Comparison of ENCODE assay signal across 1 cellular context in the genomic region with DNA sequence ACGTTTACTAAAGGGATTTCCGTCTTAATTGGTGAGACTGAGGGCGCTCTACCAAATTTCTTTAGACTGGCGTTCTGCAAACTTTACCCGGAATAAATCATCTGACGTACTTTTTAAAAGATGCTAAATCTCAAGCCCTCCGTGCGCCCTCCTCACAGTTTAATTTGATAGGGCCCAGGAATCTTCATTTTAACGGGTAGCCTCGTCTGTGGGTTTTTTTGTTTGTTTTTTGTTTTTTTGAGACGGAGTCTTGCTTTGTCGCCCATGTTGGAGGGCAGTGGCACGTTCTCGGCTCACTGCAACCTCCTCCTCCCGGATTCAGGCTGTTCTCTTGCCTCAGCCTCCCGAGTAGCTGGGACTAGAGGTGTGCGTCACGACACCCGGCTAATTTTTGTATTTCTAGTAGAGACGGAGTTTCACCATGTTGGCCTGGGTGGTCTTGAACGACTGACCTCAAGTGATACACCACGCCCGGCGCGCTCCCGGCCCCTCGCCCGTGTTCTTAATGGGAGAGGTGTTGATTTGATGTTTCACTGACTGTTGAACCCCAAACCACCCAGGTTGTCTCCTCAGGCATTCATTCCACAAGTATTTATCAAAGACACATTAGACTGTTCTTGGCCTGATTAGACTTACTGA.
TF ChIP-seq lines count a peak whose summit lies in the region.

No MANE protein-coding gene starts in this region.

TF ChIP-seq in K562, 482 proteins besides CTCF, POLR2A, EP300 and RAD21:
- TF ChIP-seq TEAD1 (CRISPR knock-in tag; IDR thresholded peaks at IDR 0.05) = 0 out of 4 replicates have a peak, but pooled peaks of 1 of the 2 experiments have one; percentile 8
- 0 out of 2 replicates have a peak, but pooled peaks have one; percentile 12 for TF ChIP-seq GTF2E2 (tag; IDR thresholded peaks at IDR 0.05)
- TF ChIP-seq FOXJ2 (tag; IDR thresholded peaks at IDR 0.05) = 0 out of 2 replicates have a peak, but pooled peaks have one; percentile 25
- no peak for TF ChIP-seq ZNF77 (CRISPR knock-in tag; IDR thresholded peaks at IDR 0.05)
- 0 out of 2 replicates have a peak, but pooled peaks have one; percentile 41 for TF ChIP-seq HMGXB4 (CRISPR knock-in tag; IDR thresholded peaks at IDR 0.05)
- TF ChIP-seq, protein P1, sequence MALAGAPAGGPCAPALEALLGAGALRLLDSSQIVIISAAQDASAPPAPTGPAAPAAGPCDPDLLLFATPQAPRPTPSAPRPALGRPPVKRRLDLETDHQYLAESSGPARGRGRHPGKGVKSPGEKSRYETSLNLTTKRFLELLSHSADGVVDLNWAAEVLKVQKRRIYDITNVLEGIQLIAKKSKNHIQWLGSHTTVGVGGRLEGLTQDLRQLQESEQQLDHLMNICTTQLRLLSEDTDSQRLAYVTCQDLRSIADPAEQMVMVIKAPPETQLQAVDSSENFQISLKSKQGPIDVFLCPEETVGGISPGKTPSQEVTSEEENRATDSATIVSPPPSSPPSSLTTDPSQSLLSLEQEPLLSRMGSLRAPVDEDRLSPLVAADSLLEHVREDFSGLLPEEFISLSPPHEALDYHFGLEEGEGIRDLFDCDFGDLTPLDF (CRISPR knock-in tag; IDR thresholded peaks at IDR 0.05) = 0 out of 2 replicates have a peak, but pooled peaks have one; percentile 40
- 0 out of 2 replicates have a peak, but pooled peaks have one; percentile 53 for TF ChIP-seq ZNF280B (CRISPR knock-in tag; IDR thresholded peaks at IDR 0.05)
- no peak for TF ChIP-seq ATF3 (IDR thresholded peaks at IDR 0.05)
- TF ChIP-seq ATF3 (CRISPR knock-in tag; conservative IDR thresholded peaks at IDR 0.05) = 0 out of 2 replicates have a peak, but pooled peaks have one; percentile 32
- TF ChIP-seq ZNF354B (CRISPR knock-in tag; IDR thresholded peaks at IDR 0.05) = no peak
- no peak for TF ChIP-seq RBM34 (IDR thresholded peaks at IDR 0.05; ENCODE audit: borderline replicate concordance, insufficient read depth, low read length)
- TF ChIP-seq YY1 (IDR thresholded peaks at IDR 0.05; ENCODE audit: borderline replicate concordance in 1 of 3, control insufficient read depth in 1 of 3, extremely low read depth in 1 of 3, insufficient read depth in 3 of 3, insufficient read length in 1 of 3, insufficient replicate concordance in 2 of 3, low read depth in 1 of 3, low read length in 2 of 3) = peak in 1 of 3 experiments; percentile 28
- TF ChIP-seq, protein P2, sequence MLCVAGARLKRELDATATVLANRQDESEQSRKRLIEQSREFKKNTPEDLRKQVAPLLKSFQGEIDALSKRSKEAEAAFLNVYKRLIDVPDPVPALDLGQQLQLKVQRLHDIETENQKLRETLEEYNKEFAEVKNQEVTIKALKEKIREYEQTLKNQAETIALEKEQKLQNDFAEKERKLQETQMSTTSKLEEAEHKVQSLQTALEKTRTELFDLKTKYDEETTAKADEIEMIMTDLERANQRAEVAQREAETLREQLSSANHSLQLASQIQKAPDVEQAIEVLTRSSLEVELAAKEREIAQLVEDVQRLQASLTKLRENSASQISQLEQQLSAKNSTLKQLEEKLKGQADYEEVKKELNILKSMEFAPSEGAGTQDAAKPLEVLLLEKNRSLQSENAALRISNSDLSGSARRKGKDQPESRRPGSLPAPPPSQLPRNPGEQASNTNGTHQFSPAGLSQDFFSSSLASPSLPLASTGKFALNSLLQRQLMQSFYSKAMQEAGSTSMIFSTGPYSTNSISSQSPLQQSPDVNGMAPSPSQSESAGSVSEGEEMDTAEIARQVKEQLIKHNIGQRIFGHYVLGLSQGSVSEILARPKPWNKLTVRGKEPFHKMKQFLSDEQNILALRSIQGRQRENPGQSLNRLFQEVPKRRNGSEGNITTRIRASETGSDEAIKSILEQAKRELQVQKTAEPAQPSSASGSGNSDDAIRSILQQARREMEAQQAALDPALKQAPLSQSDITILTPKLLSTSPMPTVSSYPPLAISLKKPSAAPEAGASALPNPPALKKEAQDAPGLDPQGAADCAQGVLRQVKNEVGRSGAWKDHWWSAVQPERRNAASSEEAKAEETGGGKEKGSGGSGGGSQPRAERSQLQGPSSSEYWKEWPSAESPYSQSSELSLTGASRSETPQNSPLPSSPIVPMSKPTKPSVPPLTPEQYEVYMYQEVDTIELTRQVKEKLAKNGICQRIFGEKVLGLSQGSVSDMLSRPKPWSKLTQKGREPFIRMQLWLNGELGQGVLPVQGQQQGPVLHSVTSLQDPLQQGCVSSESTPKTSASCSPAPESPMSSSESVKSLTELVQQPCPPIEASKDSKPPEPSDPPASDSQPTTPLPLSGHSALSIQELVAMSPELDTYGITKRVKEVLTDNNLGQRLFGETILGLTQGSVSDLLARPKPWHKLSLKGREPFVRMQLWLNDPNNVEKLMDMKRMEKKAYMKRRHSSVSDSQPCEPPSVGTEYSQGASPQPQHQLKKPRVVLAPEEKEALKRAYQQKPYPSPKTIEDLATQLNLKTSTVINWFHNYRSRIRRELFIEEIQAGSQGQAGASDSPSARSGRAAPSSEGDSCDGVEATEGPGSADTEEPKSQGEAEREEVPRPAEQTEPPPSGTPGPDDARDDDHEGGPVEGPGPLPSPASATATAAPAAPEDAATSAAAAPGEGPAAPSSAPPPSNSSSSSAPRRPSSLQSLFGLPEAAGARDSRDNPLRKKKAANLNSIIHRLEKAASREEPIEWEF (CRISPR knock-in tag; IDR thresholded peaks at IDR 0.05) = no peak
- TF ChIP-seq RBFOX2 (IDR thresholded peaks at IDR 0.05; ENCODE audit: low read depth, low read length) = 0 out of 2 replicates have a peak, but pooled peaks have one; percentile 15
